ENCODE assay signal across 8 cellular contexts in genomic region chr4:169757575-169758184, GRCh38. TPM values are rescaled to one million over a fixed set of nuclear protein-coding genes. Genes with fewer than 3 reads are reported as not detected.
DNase-seq lines count a peak whose midpoint lies in the region; ATAC-seq and TF ChIP-seq lines count a peak whose summit lies in the region.

HPF1 (minus strand) TSS chr4:169757944; CDS start chr4:169757877, 67 bp downstream.

- no peaks in the 10 kb centered on the region for H3K9me3 ChIP-seq in uterus

- ATAC-seq in GM18498 (IDR thresholded peaks at IDR 0.05; ENCODE audit: unreplicated experiment) (peak; percentile 95), HG02885 (IDR thresholded peaks at IDR 0.05; ENCODE audit: poor library complexity, unreplicated experiment) (peak; percentile 95), left ventricle myocardium superior (peak; percentile 99)

- no peaks in the 10 kb centered on the region for H3K36me3 ChIP-seq in uterus

- H3K4me1 ChIP-seq in uterus: no peaks in the 10 kb centered on the region

- intact Hi-C loops in T-helper 2 cell treated with Interferon-gamma antibody and Interleukin-4, amounts not matched to agents 100 ng/mL and 5 ng/mL, for 36 hours (cut with micrococcal nuclease): loop anchor here (1.0 to 2.0 kb wide), 5 partner anchors 97 to 747 kb away; partner anchors contain the start of genes CBR4 and CLCN3
- intact Hi-C loops in left ventricle myocardium superior (cut with micrococcal nuclease) (no loop called here), uterus (cut with DNase I; ENCODE audit: low total_unique reads) (no loop called here)

- DNase-seq in NCI-H1694 treated with DMSO at 0.1 percent for 48 hours (lab: John Stamatoyannopoulos, UW) (peak; percentile 67), anterior cingulate cortex (lab: John Stamatoyannopoulos, UW) (peak; percentile 41 to 93 (median 83)), left ventricle myocardium superior (peak; percentile 96), pulmonary artery endothelial cell (ENCODE audit: low read depth, low spot score) (peak; percentile 10), uterus (peak; percentile 93 to 96)

- H3K27me3 ChIP-seq in uterus: no peaks in the 10 kb centered on the region

- no peak for TF ChIP-seq CTCF in uterus (IDR thresholded peaks at IDR 0.05)

- peak within 1 kb of the TSS; percentile 65 to 72 for H3K27ac ChIP-seq in uterus

- H3K4me3 ChIP-seq in uterus: peak within 1 kb of the TSS; percentile 81 to 87

- TF ChIP-seq POLR2A in uterus (IDR thresholded peaks at IDR 0.05): peak; percentile 35 to 41

RNA-seq across cellular contexts. Expression of gene HPF1, which starts in this region (rescaled TPM):
- total RNA-seq in T-helper 2 cell treated with Interferon-gamma antibody and Interleukin-4, amounts not matched to agents 100 ng/mL and 5 ng/mL, for 36 hours: 23.8 and 28.1 TPM in 2 replicates
- total RNA-seq in left ventricle myocardium superior (20.2 TPM), pulmonary artery endothelial cell (18.5 and 21.4 TPM in 2 replicates), uterus (100 to 1,000 TPM in 1 of 4 donors, 10 to 100 TPM in 3; 23.6 to 169 (median 61.9) TPM)

Comparison
In these comparisons a context has a peak if more than half of its experiments do, and no peak if none do; other contexts are left out.
1. Peak in every context shown above with its lines: DNase-seq, ATAC-seq, H3K4me3 ChIP-seq and H3K27ac ChIP-seq.
2. DNase-seq: peak in every context shown above with its lines; median percentile 96 in left ventricle myocardium superior; 94 in uterus; 83 in anterior cingulate cortex; 67 in NCI-H1694 treated with DMSO at 0.1 percent for 48 hours; 10 in pulmonary artery endothelial cell.